In the genomic region with DNA sequence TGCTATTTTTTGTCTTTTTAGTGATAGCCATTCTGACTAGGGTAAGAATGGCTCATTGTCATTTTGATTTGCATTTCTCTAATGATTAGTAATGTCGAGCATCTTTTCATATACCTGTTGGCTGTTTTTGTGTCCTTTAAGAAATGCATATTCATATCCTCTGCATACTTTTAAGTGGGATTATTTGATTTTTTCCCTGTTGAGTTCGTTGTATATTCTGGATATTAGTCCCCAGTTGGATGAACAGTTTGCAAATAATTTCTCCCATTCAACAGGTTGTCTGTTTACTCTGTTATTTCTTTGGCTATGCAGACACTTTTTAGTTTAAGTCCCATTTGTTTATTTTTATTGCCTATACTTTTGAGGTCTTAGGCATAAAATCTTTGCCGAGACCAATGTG, we compare ENCODE assay signal across 31 cellular contexts. TPM values are rescaled to one million over a fixed set of nuclear protein-coding genes. Genes with fewer than 3 reads are reported as not detected.
"Had no signal": no experiment of that assay in that cellular context is flagged by ENCODE, and none has a peak within 500 bp of the region (broad histone marks: within the 10 kb centered on the region; RNA-seq: fewer than 3 reads in every experiment).

No MANE protein-coding gene starts in this region.

- DNase-seq: natural killer cell; occipital lobe; ovary; posterior cingulate gyrus; psoas muscle; right cardiac atrium; spleen; stimulated activated CD4-positive, alpha-beta T cell treated with anti-CD3 and anti-CD28 coated beads, Interleukin-12 subunit alpha, Interleukin-12 subunit beta, amount 100 ng/mL, for 4 hours; stimulated activated CD4-positive, alpha-beta T cell treated with anti-CD3 and anti-CD28 coated beads, Interleukin-1b, Interleukin-23, amount 100 ng/mL, for 48 hours; stimulated activated CD4-positive, alpha-beta T cell treated with anti-CD3 and anti-CD28 coated beads, Interleukin-4, amount 100 ng/mL, for 1 hour; stimulated activated CD4-positive, alpha-beta T cell treated with anti-CD3 and anti-CD28 coated beads, Interleukin-4, amount 100 ng/mL, for 4 hours; stimulated activated CD8-positive, alpha-beta memory T cell treated with anti-CD3 and anti-CD28 coated beads, Interleukin-4, amount 100 ng/mL, for 48 hours; stimulated activated naive CD4-positive, alpha-beta T cell; stimulated activated naive CD8-positive, alpha-beta T cell treated with anti-CD3 and anti-CD28 coated beads, Interleukin-15, amount 100 ng/mL, for 72 hours; stimulated activated naive CD8-positive, alpha-beta T cell treated with anti-CD3 and anti-CD28 coated beads, Interleukin-15, Interleukin-2, amounts not matched to agents 100 U/mL and 50 U/mL, for 24 hours; substantia nigra; testis; tibial artery; transverse colon; upper lobe of right lung; uterus had no signal

- H3K27me3 Mint-ChIP-seq: progenitor cell of endocrine pancreas; stimulated activated memory B cell treated with anti-CD40 and anti-IgM and Interleukin-4, amounts not matched to agents 10 μg/mL and 1 μg/mL and 100 μg/mL, for 72 hours; stimulated activated naive CD8-positive, alpha-beta T cell treated with anti-CD3 and anti-CD28 coated beads, Interleukin-15, amount 100 ng/mL, for 72 hours; type B pancreatic cell had no signal

- H3K27ac Mint-ChIP-seq: natural killer cell; nephron; neural progenitor cell; progenitor cell of endocrine pancreas; stimulated activated memory B cell treated with anti-CD40 and anti-IgM and Interleukin-4, amounts not matched to agents 10 μg/mL and 1 μg/mL and 100 μg/mL, for 72 hours; type B pancreatic cell had no signal

- ATAC-seq: natural killer cell; psoas muscle; right cardiac atrium; sciatic nerve; stimulated activated memory B cell treated with anti-CD40 and anti-IgM and Interleukin-4, amounts not matched to agents 10 μg/mL and 1 μg/mL and 100 μg/mL, for 72 hours; stimulated activated naive CD8-positive, alpha-beta T cell treated with anti-CD3 and anti-CD28 coated beads, Interleukin-15, amount 100 ng/mL, for 72 hours; stimulated activated naive CD8-positive, alpha-beta T cell treated with anti-CD3 and anti-CD28 coated beads, Interleukin-15, Interleukin-2, amounts not matched to agents 100 U/mL and 50 U/mL, for 24 hours; upper lobe of right lung had no signal

- H3K4me3 Mint-ChIP-seq: natural killer cell; nephron; neural progenitor cell; stimulated activated memory B cell treated with anti-CD40 and anti-IgM and Interleukin-4, amounts not matched to agents 10 μg/mL and 1 μg/mL and 100 μg/mL, for 72 hours; stimulated activated naive CD8-positive, alpha-beta T cell treated with anti-CD3 and anti-CD28 coated beads, Interleukin-15, amount 100 ng/mL, for 72 hours; type B pancreatic cell had no signal

- H3K4me1 Mint-ChIP-seq: natural killer cell; nephron; neural progenitor cell; stimulated activated memory B cell treated with anti-CD40 and anti-IgM and Interleukin-4, amounts not matched to agents 10 μg/mL and 1 μg/mL and 100 μg/mL, for 72 hours; stimulated activated naive CD8-positive, alpha-beta T cell treated with anti-CD3 and anti-CD28 coated beads, Interleukin-15, amount 100 ng/mL, for 72 hours had no signal

RNA-seq across cellular contexts. Expression of a gene that starts 30.6 kb away (rescaled TPM):
- total RNA-seq: natural killer cell, occipital lobe, osteoblast, progenitor cell of endocrine pancreas, renal cortical epithelial cell, sciatic nerve, smooth muscle cell, spleen, suprapubic skin, transverse colon, upper lobe of right lung had no signal
